Comparison of ENCODE assay signal across 16 cellular contexts in genomic region chr16:24996301-24996700, GRCh38. TPM values are rescaled to one million over a fixed set of nuclear protein-coding genes. Genes with fewer than 3 reads are reported as not detected.
DNase-seq lines count a peak whose midpoint lies in the region; ATAC-seq and TF ChIP-seq lines count a peak whose summit lies in the region.
"Had no signal": no experiment of that assay in that cellular context is flagged by ENCODE, and none has a peak within 500 bp of the region (broad histone marks: within the 10 kb centered on the region; RNA-seq: fewer than 3 reads in every experiment).

No MANE protein-coding gene starts in this region.

- H4K20me1 ChIP-seq in GM23248 (ENCODE audit: insufficient read depth) = 0 out of 2 replicates have a peak, but pooled peaks cover 4% of the 10 kb centered on the region

- H2AFZ ChIP-seq in GM23248 = no peak overlapping the region

- H3K27ac ChIP-seq in GM23248 = no peak overlapping the region

- no peaks in the 10 kb centered on the region for H3K9me2 ChIP-seq in GM23248 (ENCODE audit: insufficient read depth)

- H3K4me3 ChIP-seq in choroid plexus epithelial cell (ENCODE audit: low read depth, low read length) = no peak overlapping the region
- H3K4me3 ChIP-seq in GM23248 = no peak overlapping the region
- H3K4me3 ChIP-seq: K562, tibial artery had no signal

- TF ChIP-seq CTCF in GM10248 (IDR thresholded peaks at IDR 0.05; ENCODE audit: control extremely low read depth, extremely low read depth, low read depth, missing control alignments) (no peak), choroid plexus epithelial cell (conservative IDR thresholded peaks at IDR 0.05; ENCODE audit: low read depth, low read length) (no peak)

- POLR2A ChIA-PET in GM10248 (lab: Yijun Ruan, JAX) = no interaction called here

- in situ Hi-C loops in GM23248 (cut with MboI) = no loop called here

- 96 to 99% methylated on average over 5 of the region's 5 CpGs for WGBS in GM23248 (ENCODE audit: low coverage in 1 of 2, low lambda C conversion rate in 2 of 2, missing lambda C conversion rate in 2 of 2), 2 experiments

- no peak overlapping the region for H3K9ac ChIP-seq in GM23248

- no peaks in the 10 kb centered on the region for H3K27me3 ChIP-seq in GM23248 (replicated peaks; ENCODE audit: insufficient read depth)
- H3K27me3 ChIP-seq: tibial artery had no signal

- peaks cover 97% of the 10 kb centered on the region for H3K79me2 ChIP-seq in GM23248 (ENCODE audit: insufficient read depth)

- ATAC-seq in GM18867 (IDR thresholded peaks at IDR 0.05; ENCODE audit: unreplicated experiment) (peak; percentile 77), HG03066 (IDR thresholded peaks at IDR 0.05; ENCODE audit: low read depth, unreplicated experiment) (peak; percentile 55)
- ATAC-seq: activated T-cell treated with anti-CD3 and anti-CD28 coated beads, Interleukin-2, amount 50 U/mL, for 72 hours; K562; naive thymus-derived CD4-positive, alpha-beta T cell had no signal

- H3F3A ChIP-seq in GM23248 (ENCODE audit: insufficient read depth) = peaks cover 27% of the 10 kb centered on the region

- H3K36me3 ChIP-seq in GM23248 (ENCODE audit: low read depth) = no peaks in the 10 kb centered on the region
- H3K36me3 ChIP-seq: tibial artery had no signal

- H3K4me2 ChIP-seq in GM23248 (ENCODE audit: unreplicated experiment) = no peak overlapping the region

- peak; percentile 43 for DNase-seq in GM10248 (ENCODE audit: extremely low spot score)
- peak; percentile 26 for DNase-seq in choroid plexus epithelial cell (ENCODE audit: low read depth)
- DNase-seq in activated CD4-positive, alpha-beta T cell treated with anti-CD3 and anti-CD28 coated beads for 48 hours = no peak
- no peak for DNase-seq in GM19240 (ENCODE audit: insufficient read length, low spot score)
- no peak for DNase-seq in GM23248
- no peak for DNase-seq in SIG-M5 (lab: John Stamatoyannopoulos, UW)
- DNase-seq: activated CD4-positive, alpha-beta T cell treated with anti-CD3 and anti-CD28 coated beads, Interleukin-2, amount 50 U/mL, for 48 hours; activated T-cell treated with anti-CD3 and anti-CD28 coated beads, Interleukin-2, amount 50 U/mL, for 72 hours; naive thymus-derived CD4-positive, alpha-beta T cell; NCI-H1105 treated with DMSO at 0.1 percent for 48 hours; NCI-H2171 treated with DMSO at 0.1 percent for 48 hours; NCI-H774; tibial artery had no signal

- H3K9me3 ChIP-seq in GM23248 (ENCODE audit: low read depth) = no peaks in the 10 kb centered on the region
- H3K9me3 ChIP-seq: tibial artery had no signal

- CTCF ChIA-PET in GM10248 (lab: Yijun Ruan, JAX) = no interaction called here

- H3K4me1 ChIP-seq in GM23248 (ENCODE audit: insufficient read depth) = peaks cover 43% of the 10 kb centered on the region

RNA-seq across cellular contexts. Expression of gene ARHGAP17, which starts 18.9 kb away (rescaled TPM):
- total RNA-seq in GM23248 (2014; rRNA removed; shearing (Covaris generic)) = 11.6 and 47.7 TPM in 2 replicates
- polyA plus RNA-seq in GM23248 (2016; fragmentation: Nextera tagmentation; extraction: Ambion mirVana) = 45.8 and 53.3 TPM in 2 replicates

Comparison
In these comparisons a context has a peak if more than half of its experiments do, and no peak if none do; other contexts are left out.
1. DNase-seq: peak in GM10248 (single experiment) and choroid plexus epithelial cell (single experiment); none in activated CD4-positive, alpha-beta T cell treated with anti-CD3 and anti-CD28 coated beads for 48 hours (single experiment), GM19240 (single experiment), GM23248 (single experiment) and SIG-M5 (single experiment).